In genomic region chr1:202998836-202999750, GRCh38 we compare ENCODE assay signal across 8 cellular contexts. TPM values are rescaled to one million over a fixed set of nuclear protein-coding genes. Genes with fewer than 3 reads are reported as not detected.
DNase-seq lines count a peak whose midpoint lies in the region; ATAC-seq and TF ChIP-seq lines count a peak whose summit lies in the region.

No MANE protein-coding gene starts in this region.

- no peaks in the 10 kb centered on the region for H3K36me3 Mint-ChIP-seq in brain

- TF ChIP-seq CTCF in brain (conservative IDR thresholded peaks at IDR 0.05) (peak; percentile 78 to 80), left lung (IDR thresholded peaks at IDR 0.05) (peak; percentile 70 to 71)

- H3K27ac Mint-ChIP-seq in brain: no peak overlapping the region

- H3K9me3 ChIP-seq in left lung: no peaks in the 10 kb centered on the region

- intact Hi-C loops in left lung (cut with DNase I): loop anchor here in 1 of 2 donors (10.0 kb wide), 1 partner anchor 64 kb away; no protein-coding TSS in a partner anchor

- peaks cover 27% of the 10 kb centered on the region for H3K27me3 Mint-ChIP-seq in brain

- H3K4me3 ChIP-seq in left lung: no peak overlapping the region

- no peaks in the 10 kb centered on the region for H3K4me1 ChIP-seq in left lung

- H3K27me3 ChIP-seq in left lung: peaks cover 0 to 19% of the 10 kb centered on the region in 2 donors

- H3K27ac ChIP-seq in left lung: no peak overlapping the region

- peak overlapping the region in 1 of 5 experiments; percentile 24 for H3K4me3 Mint-ChIP-seq in brain

- DNase-seq in NCI-H2029 (lab: John Stamatoyannopoulos, UW): peak; percentile 24
- no peak for DNase-seq in NCI-H2029 treated with DMSO at 0.1 percent for 48 hours (lab: John Stamatoyannopoulos, UW)
- DNase-seq in NCI-H146 (lab: John Stamatoyannopoulos, UW): peak; percentile 48
- DNase-seq in UCSD-AML1 (lab: John Stamatoyannopoulos, UW; ENCODE audit: unreplicated experiment): peak; percentile 44
- no peak for DNase-seq in left lung
- peak; percentile 22 to 56 (median 33) for DNase-seq in stimulated activated CD4-positive, alpha-beta T cell treated with anti-CD3 and anti-CD28 coated beads, TNF-alpha, amount 100 ng/mL, for 24 hours (ENCODE audit: low read depth in 3 of 3)

- H3K36me3 ChIP-seq in left lung: no peaks in the 10 kb centered on the region

- no peaks in the 10 kb centered on the region for H3K9me3 Mint-ChIP-seq in brain

- peaks cover 11% of the 10 kb centered on the region for H3K4me1 Mint-ChIP-seq in brain

- peak; percentile 86 for ATAC-seq in left lung
- no peak for ATAC-seq in GM19023 (IDR thresholded peaks at IDR 0.05; ENCODE audit: unreplicated experiment)

RNA-seq across cellular contexts. Expression of gene TMEM183A, which starts 8.1 kb away (rescaled TPM):
- 80.2 TPM for polyA plus RNA-seq in brain (ENCODE audit: insufficient read depth, low read depth, low replicate concordance)
- total RNA-seq in left lung: 10 to 100 TPM; 54.0 to 70.9 TPM

RNA-seq across cellular contexts. Expression of gene PPFIA4, which starts 27.2 kb away (rescaled TPM):
- 6.7 TPM for polyA plus RNA-seq in brain (ENCODE audit: insufficient read depth, low read depth, low replicate concordance)
- 1 to 10 TPM; 1.3 to 2.1 TPM for total RNA-seq in left lung

RNA-seq across cellular contexts. Expression of gene CYB5R1, which starts 32.0 kb away (rescaled TPM):
- 173 TPM for polyA plus RNA-seq in brain (ENCODE audit: insufficient read depth, low read depth, low replicate concordance)
- 10 to 100 TPM; 79.0 to 99.5 TPM for total RNA-seq in left lung

RNA-seq across cellular contexts. Expression of gene ADIPOR1, which starts 41.0 kb away (rescaled TPM):
- polyA plus RNA-seq in brain (ENCODE audit: insufficient read depth, low read depth, low replicate concordance): 139 TPM
- total RNA-seq in left lung: 100 to 1,000 TPM; 130 to 138 TPM

Comparison
In these comparisons a context has a peak if more than half of its experiments do, and no peak if none do; other contexts are left out.
1. DNase-seq: peak in NCI-H2029 (single experiment), NCI-H146 (single experiment), UCSD-AML1 (single experiment) and stimulated activated CD4-positive, alpha-beta T cell treated with anti-CD3 and anti-CD28 coated beads, TNF-alpha, amount 100 ng/mL, for 24 hours (3 of 3); none in NCI-H2029 treated with DMSO at 0.1 percent for 48 hours (single experiment) and left lung (0 of 2).